Comparison of ENCODE assay signal across 18 cellular contexts in the genomic region with DNA sequence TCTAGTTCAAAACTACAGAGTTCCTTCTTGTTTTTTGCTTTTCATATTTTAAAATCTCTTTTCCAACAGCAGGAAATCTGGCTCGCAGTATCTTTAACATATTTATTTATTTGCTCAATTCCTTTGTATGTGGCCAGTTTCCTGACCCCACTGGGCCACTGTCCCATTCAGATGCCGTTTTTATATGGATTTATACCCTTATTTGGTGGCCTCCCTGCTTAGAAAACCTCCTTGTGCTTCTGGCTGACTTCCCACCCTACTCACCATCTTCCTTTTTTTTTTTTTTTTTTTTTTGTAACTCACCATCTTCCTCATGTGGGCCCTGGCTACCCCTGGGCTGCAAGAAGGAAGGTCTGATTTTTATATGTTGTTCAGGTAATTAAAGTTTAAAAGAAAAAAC.
"Had no signal": no experiment of that assay in that cellular context is flagged by ENCODE, and none has a peak within 500 bp of the region (broad histone marks: within the 10 kb centered on the region; RNA-seq: fewer than 3 reads in every experiment).

No MANE protein-coding gene starts in this region.

- H3K27ac ChIP-seq: ascending aorta, cardiac muscle cell, VCaP had no signal

- H3K27me3 Mint-ChIP-seq: activated naive CD8-positive, alpha-beta T cell treated with anti-CD3 and anti-CD28 coated beads, Interleukin-2, amount 50 U/mL, for 24 hours; stimulated activated naive B cell treated with anti-CD40 and anti-IgM and Interleukin-4, amounts not matched to agents 10 μg/mL and 1 μg/mL and 100 μg/mL, for 72 hours; T-cell had no signal

- H3K27ac Mint-ChIP-seq: activated naive CD4-positive, alpha-beta T cell treated with anti-CD3 and anti-CD28 coated beads for 36 hours; activated naive CD8-positive, alpha-beta T cell treated with anti-CD3 and anti-CD28 coated beads, Interleukin-2, amount 50 U/mL, for 24 hours; activated T-helper 2 cell treated with anti-CD3 and anti-CD28 coated beads, Interferon-gamma antibody, Interleukin-2, Interleukin-4, amounts not matched to agents 10 μg/mL and 5 μg/mL and 100 μg/mL, durations not matched to agents 14 hours and 24 hours and 36 hours; stimulated activated naive B cell treated with anti-CD40 and anti-IgM and Interleukin-4, amounts not matched to agents 10 μg/mL and 1 μg/mL and 100 μg/mL, for 72 hours; T-cell had no signal

- H3K27me3 ChIP-seq: ascending aorta, cardiac muscle cell, esophagus muscularis mucosa, transverse colon had no signal

- H3K4me1 Mint-ChIP-seq: activated naive CD8-positive, alpha-beta T cell treated with anti-CD3 and anti-CD28 coated beads, Interleukin-2, amount 50 U/mL, for 24 hours; stimulated activated naive B cell treated with anti-CD40 and anti-IgM and Interleukin-4, amounts not matched to agents 10 μg/mL and 1 μg/mL and 100 μg/mL, for 72 hours; T-cell had no signal

- ATAC-seq: activated naive CD8-positive, alpha-beta T cell treated with anti-CD3 and anti-CD28 coated beads, Interleukin-2, amount 50 U/mL, for 24 hours; stimulated activated naive B cell treated with anti-CD40 and anti-IgM and Interleukin-4, amounts not matched to agents 10 μg/mL and 1 μg/mL and 100 μg/mL, for 72 hours; T-cell had no signal

- H3K4me3 Mint-ChIP-seq: activated naive CD4-positive, alpha-beta T cell treated with anti-CD3 and anti-CD28 coated beads for 36 hours; activated naive CD8-positive, alpha-beta T cell treated with anti-CD3 and anti-CD28 coated beads, Interleukin-2, amount 50 U/mL, for 24 hours; neural crest cell; stimulated activated naive B cell treated with anti-CD40 and anti-IgM and Interleukin-4, amounts not matched to agents 10 μg/mL and 1 μg/mL and 100 μg/mL, for 72 hours; T-cell had no signal

- H3K9ac ChIP-seq: SK-N-SH had no signal

- H3K9me3 Mint-ChIP-seq: activated naive CD4-positive, alpha-beta T cell treated with anti-CD3 and anti-CD28 coated beads for 36 hours; activated naive CD8-positive, alpha-beta T cell treated with anti-CD3 and anti-CD28 coated beads, Interleukin-2, amount 50 U/mL, for 24 hours; activated T-helper 2 cell treated with anti-CD3 and anti-CD28 coated beads, Interferon-gamma antibody, Interleukin-2, Interleukin-4, amounts not matched to agents 10 μg/mL and 5 μg/mL and 100 μg/mL, durations not matched to agents 14 hours and 24 hours and 36 hours; neural crest cell; stimulated activated naive B cell treated with anti-CD40 and anti-IgM and Interleukin-4, amounts not matched to agents 10 μg/mL and 1 μg/mL and 100 μg/mL, for 72 hours; T-cell had no signal

- H3K9me3 ChIP-seq: ascending aorta, esophagus muscularis mucosa, SK-N-SH, transverse colon had no signal

- H3K4me3 ChIP-seq: ascending aorta, cardiac muscle cell, esophagus muscularis mucosa, transverse colon had no signal

- H3K36me3 ChIP-seq: ascending aorta, esophagus muscularis mucosa had no signal

- DNase-seq: activated CD4-positive, alpha-beta T cell treated with anti-CD3 and anti-CD28 coated beads for 1 hour; activated CD4-positive, alpha-beta T cell treated with anti-CD3 and anti-CD28 coated beads, Interleukin-2, amount 50 U/mL, for 48 hours; activated naive CD4-positive, alpha-beta T cell treated with anti-CD3 and anti-CD28 coated beads for 36 hours; activated naive CD8-positive, alpha-beta T cell treated with anti-CD3 and anti-CD28 coated beads, Interleukin-2, amount 50 U/mL, for 24 hours; glutamatergic neuron; SK-N-SH; stimulated activated CD4-positive, alpha-beta T cell treated with anti-CD3 and anti-CD28 coated beads, Interleukin-4, amount 100 ng/mL, for 1 hour; stimulated activated naive B cell treated with anti-CD40 and anti-IgM and Interleukin-4, amounts not matched to agents 10 μg/mL and 1 μg/mL and 100 μg/mL, for 72 hours; substantia nigra; T-cell; T1000; transverse colon had no signal
